11 cellular contexts compared by ENCODE assay signal in genomic region chr19:40279761-40280607, GRCh38. TPM values are rescaled to one million over a fixed set of nuclear protein-coding genes. Genes with fewer than 3 reads are reported as not detected.
DNase-seq lines count a peak whose midpoint lies in the region; ATAC-seq and TF ChIP-seq lines count a peak whose summit lies in the region.
"Had no signal": no experiment of that assay in that cellular context is flagged by ENCODE, and none has a peak within 500 bp of the region (broad histone marks: within the 10 kb centered on the region; RNA-seq: fewer than 3 reads in every experiment).

No MANE protein-coding gene starts in this region.

- TF ChIP-seq CTCF in A673 (conservative IDR thresholded peaks at IDR 0.05; ENCODE audit: low read depth, low read length) (no peak), MCF 10A (IDR thresholded peaks at IDR 0.05; ENCODE audit: unreplicated experiment) (no peak), BE2C (IDR thresholded peaks at IDR 0.05; ENCODE audit: low read depth, low read length) (no peak)

- BruUV-seq in A673 (replicated peaks; lab: Mats Ljungman, UMichigan) (no TSS peak), MCF 10A (replicated peaks; lab: Mats Ljungman, UMichigan) (no TSS peak)

- H3K27ac ChIP-seq in A673 (ENCODE audit: low read depth, low read length, poor library complexity, severe bottlenecking), result peak overlapping the region; percentile 70

- peak overlapping the region; percentile 63 for H3K27ac Mint-ChIP-seq in MCF 10A (ENCODE audit: low read depth, unreplicated experiment)
- H3K27ac Mint-ChIP-seq in naive thymus-derived CD8-positive, alpha-beta T cell, result peak overlapping the region in 9 of 10 donors; percentile 68 to 96 (median 89)

- peaks cover 30% of the 10 kb centered on the region for H3K4me1 Mint-ChIP-seq in MCF 10A (ENCODE audit: insufficient read depth, unreplicated experiment)
- peaks cover 42 to 90% (median 80%) of the 10 kb centered on the region in 4 donors for H3K4me1 Mint-ChIP-seq in naive thymus-derived CD8-positive, alpha-beta T cell

- no peak for DNase-seq in A673 (ENCODE audit: low spot score)
- DNase-seq in MCF 10A (ENCODE audit: unreplicated experiment), result no peak
- peak in 2 of 10 donors; percentile 24 to 43 for DNase-seq in naive thymus-derived CD8-positive, alpha-beta T cell
- no peak for DNase-seq in BE2C
- DNase-seq in NCI-H226, result no peak
- no peak for DNase-seq in NCI-H2081 treated with DMSO at 0.1 percent for 48 hours (lab: John Stamatoyannopoulos, UW)
- DNase-seq in cerebellum (ENCODE audit: low spot score), result no peak
- DNase-seq: OCI-M1, trophoblast cell had no signal

- H3K9me3 ChIP-seq in A673 (ENCODE audit: low read depth, low read length, poor library complexity, severe bottlenecking) (no peaks in the 10 kb centered on the region), BE2C (no peaks in the 10 kb centered on the region)

- peak; percentile 30 for ATAC-seq in HG02759 (IDR thresholded peaks at IDR 0.05; ENCODE audit: unreplicated experiment)
- ATAC-seq in naive thymus-derived CD8-positive, alpha-beta T cell, result no peak

- H3K4me1 ChIP-seq in A673 (ENCODE audit: insufficient read depth, low read length, poor library complexity, severe bottlenecking) (peaks cover 54% of the 10 kb centered on the region), BE2C (peaks cover 2% of the 10 kb centered on the region; the same call in 1 of the 2 replicates)

- H3K4me3 ChIP-seq in A673 (ENCODE audit: low read depth, low read length, poor library complexity, severe bottlenecking) (no peak overlapping the region), BE2C (ENCODE audit: low read depth, low read length) (no peak overlapping the region)

- POLR2A ChIA-PET in A673 (lab: Charles Lee; ENCODE audit: low non-redundant PET), result interaction anchor here (1.0 kb wide), 1 partner anchor 78 kb away, joined by 12 read pairs; no protein-coding TSS in a partner anchor
- POLR2A ChIA-PET in MCF 10A (lab: Yijun Ruan, JAX), result no interaction called here
- POLR2A ChIA-PET in naive thymus-derived CD8-positive, alpha-beta T cell (lab: Charles Lee), result interaction anchor here (0.7 kb wide), 1 partner anchor 68 kb away, joined by 4 read pairs; no protein-coding TSS in a partner anchor

- H3K4me3 Mint-ChIP-seq in MCF 10A (ENCODE audit: unreplicated experiment), result no peak overlapping the region
- H3K4me3 Mint-ChIP-seq in naive thymus-derived CD8-positive, alpha-beta T cell, result peak overlapping the region; percentile 55 to 77 (median 68)

- intact Hi-C loops in A673 (cut with micrococcal nuclease; ENCODE audit: unreplicated experiment), result loop anchor here (10.0 kb wide), 1 partner anchor 135 kb away; no protein-coding TSS in a partner anchor
- intact Hi-C loops in MCF 10A (cut with micrococcal nuclease), result no loop called here

- CTCF ChIA-PET in A673 (lab: Charles Lee) (no interaction called here), MCF 10A (lab: Yijun Ruan, JAX) (interaction anchor here (0.7 kb wide), 1 partner anchor 184 kb away, joined by 3 read pairs; no protein-coding TSS in a partner anchor)

- H3K27me3 ChIP-seq in A673 (replicated peaks; ENCODE audit: insufficient read depth, low read depth, low read length, poor library complexity) (no peaks in the 10 kb centered on the region), BE2C (no peaks in the 10 kb centered on the region)

- H3K36me3 Mint-ChIP-seq in MCF 10A (ENCODE audit: insufficient read depth, unreplicated experiment), result peaks cover 13% of the 10 kb centered on the region
- peaks cover 0 to 3% (median 0%) of the 10 kb centered on the region in 3 donors for H3K36me3 Mint-ChIP-seq in naive thymus-derived CD8-positive, alpha-beta T cell

- no peaks in the 10 kb centered on the region for H3K36me3 ChIP-seq in A673 (ENCODE audit: insufficient read depth, low read length, poor library complexity, severe bottlenecking)
- peaks cover 4% of the 10 kb centered on the region for H3K36me3 ChIP-seq in BE2C

- no peaks in the 10 kb centered on the region for H3K27me3 Mint-ChIP-seq in MCF 10A (ENCODE audit: insufficient read depth, unreplicated experiment)
- no peaks in the 10 kb centered on the region for H3K27me3 Mint-ChIP-seq in naive thymus-derived CD8-positive, alpha-beta T cell

- no peaks in the 10 kb centered on the region for H3K9me3 Mint-ChIP-seq in MCF 10A (ENCODE audit: unreplicated experiment)
- H3K9me3 Mint-ChIP-seq in naive thymus-derived CD8-positive, alpha-beta T cell, result no peaks in the 10 kb centered on the region

RNA-seq across cellular contexts. Expression of gene AKT2, which starts 5.2 kb away (rescaled TPM):
- total RNA-seq in A673 (2021), result 146 and 151 TPM in 2 replicates
- 108 and 111 TPM in 2 replicates for total RNA-seq in MCF 10A (2022)
- total RNA-seq in naive thymus-derived CD8-positive, alpha-beta T cell, result 100 to 1,000 TPM; 202 to 210 TPM
- polyA plus RNA-seq in naive thymus-derived CD8-positive, alpha-beta T cell, result 10 to 100 TPM; 21.5 to 26.9 (median 22.9) TPM
- polyA plus RNA-seq in BE2C (2012; ENCODE audit: insufficient read depth, insufficient read length, low read depth), result 226 TPM
- 90.2 TPM for total RNA-seq in cerebellum

RNA-seq across cellular contexts. Expression of gene CCNP, which starts 53.5 kb away (rescaled TPM):
- total RNA-seq in A673 (2021) (0.45 TPM in 1 of 2 replicates, not detected in the other), MCF 10A (2022) (2.1 and 2.2 TPM in 2 replicates), cerebellum (0.18 TPM)
- total RNA-seq in naive thymus-derived CD8-positive, alpha-beta T cell, result 1 to 10 TPM; 2.3 to 2.6 TPM
- under 1 TPM in 1 of 3 donors, not detected in 2; 0.14 TPM for polyA plus RNA-seq in naive thymus-derived CD8-positive, alpha-beta T cell
- polyA plus RNA-seq in BE2C (2012; ENCODE audit: insufficient read depth, insufficient read length, low read depth), result 1.4 TPM
- total RNA-seq: mononuclear cell had no signal
